Comparison of ENCODE assay signal across 8 cellular contexts in the genomic region with DNA sequence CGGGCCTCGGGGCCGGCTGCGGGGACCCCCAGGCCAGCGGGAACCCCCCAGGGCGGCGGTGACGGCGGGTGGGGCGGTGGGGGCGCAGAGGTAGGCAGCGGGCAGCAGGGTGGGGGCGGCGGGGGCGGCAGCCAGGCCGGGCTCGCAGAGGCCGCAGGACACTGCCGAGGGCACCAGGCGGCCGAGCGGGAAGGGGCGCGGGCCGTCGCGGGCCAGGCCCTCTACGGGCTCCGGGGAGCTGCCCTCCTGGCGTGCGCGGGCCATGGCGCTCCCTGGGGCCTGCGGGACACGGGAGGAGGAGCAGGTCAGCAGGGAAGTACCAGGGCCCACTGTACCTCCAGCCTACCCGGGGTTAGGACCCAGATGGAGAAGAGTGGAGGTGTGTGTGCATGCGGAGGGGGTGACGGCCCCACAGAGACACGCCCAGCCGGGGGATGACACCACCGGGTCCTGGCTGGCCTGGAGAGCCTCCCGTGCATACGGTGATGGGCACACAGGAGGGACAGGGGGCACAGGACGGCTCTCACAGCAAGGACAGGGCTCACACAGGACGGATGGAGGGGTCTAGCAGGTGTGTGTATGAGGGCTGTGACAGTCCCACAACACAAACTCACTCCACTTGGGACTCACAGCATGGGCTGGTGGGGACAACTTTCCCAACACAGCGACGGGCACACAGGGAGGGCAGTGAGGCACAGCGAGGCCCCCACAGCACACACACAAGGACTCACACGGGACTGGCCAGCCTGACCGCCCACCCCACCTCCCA. TPM values are rescaled to one million over a fixed set of nuclear protein-coding genes. Genes with fewer than 3 reads are reported as not detected.
A peak's percentile ranks its signal among the peaks of the same experiment; 100 is the strongest.
DNase-seq lines count a peak whose midpoint lies in the region; ATAC-seq and TF ChIP-seq lines count a peak whose summit lies in the region.

No MANE protein-coding gene starts in this region.

- BruUV-seq in Calu3 (replicated peaks; lab: Mats Ljungman, UMichigan), result no TSS peak

- ATAC-seq in activated B cell treated with CpG ODN at 0.5 μM for 24 hours (ENCODE audit: low read depth) (peak; percentile 9), GM21717 (IDR thresholded peaks at IDR 0.05; ENCODE audit: unreplicated experiment) (no peak), GM19324 (IDR thresholded peaks at IDR 0.05; ENCODE audit: low FRiP score, unreplicated experiment) (no peak)

- POLR2A ChIA-PET in activated B cell treated with CpG ODN at 0.5 μM for 24 hours (lab: Charles Lee), result interaction anchor here (1.0 to 7.3 kb wide), 10 partner anchors 10 to 440 kb away, joined by 3 to 152 read pairs (median 11); a partner anchor contains a TSS

- H3K27me3 Mint-ChIP-seq in Calu3 (ENCODE audit: unreplicated experiment), result no peaks in the 10 kb centered on the region
- H3K27me3 Mint-ChIP-seq in activated B cell treated with CpG ODN at 0.5 μM for 24 hours, result no peaks in the 10 kb centered on the region

- peak overlapping the region; percentile 94 for H3K27ac Mint-ChIP-seq in Calu3 (ENCODE audit: unreplicated experiment)
- no peak overlapping the region for H3K27ac Mint-ChIP-seq in activated B cell treated with CpG ODN at 0.5 μM for 24 hours

- H3K36me3 Mint-ChIP-seq in Calu3 (ENCODE audit: insufficient read depth, unreplicated experiment), result peaks cover 24% of the 10 kb centered on the region
- no peaks in the 10 kb centered on the region for H3K36me3 Mint-ChIP-seq in activated B cell treated with CpG ODN at 0.5 μM for 24 hours (ENCODE audit: low read depth)

- DNase-seq in Calu3 (peak; percentile 67), KBM-7 (peak; percentile 80), activated B cell treated with CpG ODN at 0.5 μM for 24 hours (peak; percentile 51), myocyte (ENCODE audit: low read depth) (peak; percentile 62), NCI-H1436 (lab: John Stamatoyannopoulos, UW) (no peak)
- DNase-seq in effector CD8-positive, alpha-beta T cell (lab: John Stamatoyannopoulos, UW), result peak; percentile 27

- no peak overlapping the region for H3K4me3 Mint-ChIP-seq in Calu3 (ENCODE audit: low read depth, unreplicated experiment)
- peak overlapping the region; percentile 81 for H3K4me3 Mint-ChIP-seq in activated B cell treated with CpG ODN at 0.5 μM for 24 hours

- TF ChIP-seq CTCF in Calu3 (IDR thresholded peaks at IDR 0.05; ENCODE audit: unreplicated experiment) (no peak), activated B cell treated with CpG ODN at 0.5 μM for 24 hours (IDR thresholded peaks at IDR 0.05) (no peak)

- intact Hi-C loops in Calu3 (cut with micrococcal nuclease; ENCODE audit: unreplicated experiment), result no loop called here
- intact Hi-C loops in activated B cell treated with CpG ODN at 0.5 μM for 24 hours (cut with micrococcal nuclease), result loop anchor here (10.0 kb wide), 1 partner anchor 444 kb away; a partner anchor contains a TSS

- CTCF ChIA-PET in Calu3 (lab: Charles Lee) (interaction anchor here (0.6 to 1.8 kb wide), 4 partner anchors 9 to 28 kb away, joined by 4 to 8 read pairs (median 6); a partner anchor contains a TSS), activated B cell treated with CpG ODN at 0.5 μM for 24 hours (lab: Charles Lee) (interaction anchor here (4.9 kb wide), 1 partner anchor 16 kb away, joined by 51 read pairs; no protein-coding TSS in a partner anchor)

- H3K9me3 Mint-ChIP-seq in Calu3 (ENCODE audit: low read depth, unreplicated experiment) (no peaks in the 10 kb centered on the region), activated B cell treated with CpG ODN at 0.5 μM for 24 hours (no peaks in the 10 kb centered on the region)

- in situ Hi-C loops in KBM-7 (cut with MboI; ENCODE audit: low pct_unique_long_range_greater_than_20kb, low sequenced_read_pairs), result no loop called here

- H3K4me1 Mint-ChIP-seq in Calu3 (ENCODE audit: low read depth, unreplicated experiment) (peaks cover 19% of the 10 kb centered on the region), activated B cell treated with CpG ODN at 0.5 μM for 24 hours (peaks cover 32% of the 10 kb centered on the region)

RNA-seq across cellular contexts. Expression of a gene that starts 2.6 kb away (rescaled TPM):
- total RNA-seq in Calu3 (2022) (8.6 and 9.8 TPM in 2 replicates), activated B cell treated with CpG ODN at 0.5 μM for 24 hours (7.0 and 11.5 TPM in 2 replicates), myocyte (13.2 and 18.0 TPM in 2 replicates)
- 21.5 TPM for polyA plus RNA-seq in myocyte (2012)

RNA-seq across cellular contexts. Expression of a gene that starts 28.0 kb away (rescaled TPM):
- total RNA-seq in Calu3 (2022) (38.2 and 39.1 TPM in 2 replicates), activated B cell treated with CpG ODN at 0.5 μM for 24 hours (43.7 and 47.1 TPM in 2 replicates), myocyte (5.9 and 6.9 TPM in 2 replicates)
- polyA plus RNA-seq in myocyte (2012), result 24.9 TPM

RNA-seq across cellular contexts. Expression of a gene that starts 46.3 kb away (rescaled TPM):
- total RNA-seq in Calu3 (2022), result 12.9 and 13.9 TPM in 2 replicates
- 9.8 and 11.8 TPM in 2 replicates for total RNA-seq in activated B cell treated with CpG ODN at 0.5 μM for 24 hours
- total RNA-seq in myocyte, result 1.8 and 1.9 TPM in 2 replicates
- 9.3 TPM for polyA plus RNA-seq in myocyte (2012)
